In genomic region chr2:990970-991369, GRCh38 we compare ENCODE assay signal across 6 cellular contexts. TPM values are rescaled to one million over a fixed set of nuclear protein-coding genes. Genes with fewer than 3 reads are reported as not detected.
"Had no signal": no experiment of that assay in that cellular context is flagged by ENCODE, and none has a peak within 500 bp of the region (broad histone marks: within the 10 kb centered on the region; RNA-seq: fewer than 3 reads in every experiment).

No MANE protein-coding gene starts in this region.

- H3K27ac ChIP-seq: HL-60 had no signal

- H3K4me3 ChIP-seq: GM23338 had no signal

- ATAC-seq: HepG2 had no signal

- H3K4me2 ChIP-seq: GM23338 had no signal

- DNase-seq: H9, HCEC 1CT had no signal

- H2AFZ ChIP-seq: GM23338 had no signal

RNA-seq across cellular contexts. Expression of gene SNTG2, which starts 40.3 kb away (rescaled TPM):
- total RNA-seq: HepG2, HT1080 had no signal
